In genomic region chr12:47249082-47249481, GRCh38 we compare ENCODE assay signal across 24 cellular contexts.
DNase-seq lines count a peak whose midpoint lies in the region; ATAC-seq, FAIRE-seq and TF ChIP-seq lines count a peak whose summit lies in the region.
"Had no signal": no experiment of that assay in that cellular context is flagged by ENCODE, and none has a peak within 500 bp of the region (broad histone marks: within the 10 kb centered on the region; RNA-seq: fewer than 3 reads in every experiment).

No MANE protein-coding gene starts in this region.

- peaks cover 30% of the 10 kb centered on the region for H3K9me3 Mint-ChIP-seq in nephron progenitor cell

- H3K4me1 ChIP-seq in NT2/D1 (ENCODE audit: insufficient read depth, insufficient read length), result no peaks in the 10 kb centered on the region

- H3K4me3 ChIP-seq in NT2/D1 (ENCODE audit: insufficient read length, low read depth) (no peak overlapping the region), bronchial epithelial cell (ENCODE audit: low read depth, low read length) (peak overlapping the region; percentile 8)
- H3K4me3 ChIP-seq: skin epidermis had no signal

- peaks cover 7% of the 10 kb centered on the region for H3K27me3 Mint-ChIP-seq in nephron progenitor cell (ENCODE audit: low read depth, poor library complexity)
- H3K27me3 Mint-ChIP-seq: CD8-positive, alpha-beta memory T cell; IgD-negative memory B cell had no signal

- TF ChIP-seq CTCF in bronchial epithelial cell (IDR thresholded peaks at IDR 0.05; ENCODE audit: insufficient read depth, low read length, severe bottlenecking) (no peak), nephron progenitor cell (IDR thresholded peaks at IDR 0.05) (no peak), D721Med (IDR thresholded peaks at IDR 0.05; ENCODE audit: insufficient read depth, missing control alignments) (no peak)

- DNase-seq in NCI-H510A treated with DMSO at 0.1 percent for 48 hours (lab: John Stamatoyannopoulos, UW) (peak; percentile 19), NCI-H510A (lab: John Stamatoyannopoulos, UW) (no peak), NT2/D1 (ENCODE audit: low read depth, low spot score) (no peak), bronchial epithelial cell (ENCODE audit: low read depth) (peak; percentile 91), nephron progenitor cell (no peak), GM19238 (ENCODE audit: insufficient read length, low spot score) (no peak), D721Med (ENCODE audit: insufficient read length, low spot score) (no peak)
- DNase-seq: activated CD4-positive, alpha-beta T cell treated with anti-CD3 and anti-CD28 coated beads, Interleukin-2, amount 50 U/mL, for 48 hours; activated CD4-positive, CD25-positive, alpha-beta regulatory T cell; activated CD8-positive, alpha-beta memory T cell treated with anti-CD3 and anti-CD28 coated beads, Interleukin-2, amount 50 U/mL, for 48 hours; CD8-positive, alpha-beta memory T cell; DMS79; HCEC 1CT; left colon; mesenchymal stem cell; NCI-H1436 treated with DMSO at 0.1 percent for 48 hours; NCI-H69; stimulated activated CD4-positive, alpha-beta T cell treated with anti-CD3 and anti-CD28 coated beads, Interleukin-2, amount 100 ng/mL, for 24 hours; T-helper 9 cell had no signal

- no peak overlapping the region for H3K4me3 Mint-ChIP-seq in nephron progenitor cell
- H3K4me3 Mint-ChIP-seq: CD8-positive, alpha-beta memory T cell; IgD-negative memory B cell had no signal

- FAIRE-seq in bronchial epithelial cell (lab: Jason Lieb, UNC) (no peak), D721Med (lab: Jason Lieb, UNC) (no peak)
- FAIRE-seq: frontal cortex had no signal

- H3K36me3 ChIP-seq in NT2/D1 (ENCODE audit: insufficient read depth, insufficient read length, low read length) (no peaks in the 10 kb centered on the region), bronchial epithelial cell (ENCODE audit: control insufficient read depth, insufficient read depth, low read length) (no peaks in the 10 kb centered on the region)

- peak overlapping the region; percentile 39 for H3K27ac Mint-ChIP-seq in nephron progenitor cell
- H3K27ac Mint-ChIP-seq: activated T-helper 2 cell treated with anti-CD3 and anti-CD28 coated beads, Interferon-gamma antibody, Interleukin-2, Interleukin-4, amounts not matched to agents 10 μg/mL and 5 μg/mL and 100 μg/mL, durations not matched to agents 14 hours and 24 hours and 36 hours; IgD-negative memory B cell had no signal

- H3K9me3 ChIP-seq in NT2/D1 (ENCODE audit: insufficient read depth, low read length), result peaks cover 7% of the 10 kb centered on the region; the same call in 1 of the 2 replicates

- H3K9ac ChIP-seq in NT2/D1 (ENCODE audit: insufficient read length, low read depth), result peak overlapping the region; percentile 32

- H3K27me3 ChIP-seq in NT2/D1 (ENCODE audit: insufficient read depth, insufficient read length), result no peaks in the 10 kb centered on the region
- H3K27me3 ChIP-seq in bronchial epithelial cell (ENCODE audit: control insufficient read depth, insufficient read depth, low read length), result no peaks in the 10 kb centered on the region

- H3K36me3 Mint-ChIP-seq in nephron progenitor cell (ENCODE audit: low read depth), result peaks cover 8% of the 10 kb centered on the region

- H3K4me1 Mint-ChIP-seq in nephron progenitor cell, result peaks cover 18% of the 10 kb centered on the region

- no peak for ATAC-seq in HG03342 (IDR thresholded peaks at IDR 0.05; ENCODE audit: unreplicated experiment)
- ATAC-seq: left colon had no signal

Comparison
In these comparisons a context has a peak if more than half of its experiments do, and no peak if none do; other contexts are left out.
1. DNase-seq: peak in NCI-H510A treated with DMSO at 0.1 percent for 48 hours (single experiment) and bronchial epithelial cell (single experiment); none in NCI-H510A (single experiment), NT2/D1 (single experiment), nephron progenitor cell (single experiment), GM19238 (single experiment) and D721Med (single experiment).